Comparison of ENCODE assay signal across 1 cellular context in the genomic region with DNA sequence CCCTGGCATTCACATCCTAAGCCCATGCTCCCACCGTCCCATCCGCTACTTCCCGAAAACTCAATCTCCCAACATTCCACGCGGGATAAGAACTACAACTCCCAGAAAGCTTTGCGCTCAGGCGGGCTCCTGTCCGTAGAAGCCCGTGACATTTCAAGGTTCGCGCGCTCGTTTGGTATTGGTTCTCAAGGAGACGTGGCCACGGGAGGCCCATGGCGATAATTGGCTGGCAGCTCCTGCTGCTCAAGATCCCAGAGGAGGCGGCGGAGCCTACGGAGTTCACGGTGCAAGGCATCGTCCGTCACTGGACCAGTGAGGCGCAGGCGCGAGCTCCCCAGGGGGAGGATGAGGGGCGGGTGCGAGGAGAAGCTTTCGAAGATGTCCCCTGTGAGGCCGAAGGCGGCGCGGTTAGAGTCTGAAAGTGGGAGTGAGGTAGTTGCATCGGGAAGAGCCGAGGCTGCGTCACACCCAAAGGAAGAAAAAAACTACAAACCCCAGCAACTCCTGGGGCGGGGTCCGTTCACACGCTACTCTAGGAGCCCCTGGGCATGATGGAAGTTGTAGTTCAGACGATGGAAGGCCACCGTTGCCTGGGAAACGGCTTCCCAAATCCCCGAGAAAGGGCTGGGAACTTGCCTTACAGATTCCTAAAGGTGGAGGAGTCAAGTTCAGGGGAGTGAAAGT.
A peak's percentile ranks its signal among the peaks of the same experiment; 100 is the strongest.
TF ChIP-seq lines count a peak whose summit lies in the region.

No MANE protein-coding gene starts in this region.

TF ChIP-seq in HepG2, 621 proteins besides CTCF, POLR2A, EP300 and RAD21 (continued from another document and continues in another):
- TF ChIP-seq, protein P1, sequence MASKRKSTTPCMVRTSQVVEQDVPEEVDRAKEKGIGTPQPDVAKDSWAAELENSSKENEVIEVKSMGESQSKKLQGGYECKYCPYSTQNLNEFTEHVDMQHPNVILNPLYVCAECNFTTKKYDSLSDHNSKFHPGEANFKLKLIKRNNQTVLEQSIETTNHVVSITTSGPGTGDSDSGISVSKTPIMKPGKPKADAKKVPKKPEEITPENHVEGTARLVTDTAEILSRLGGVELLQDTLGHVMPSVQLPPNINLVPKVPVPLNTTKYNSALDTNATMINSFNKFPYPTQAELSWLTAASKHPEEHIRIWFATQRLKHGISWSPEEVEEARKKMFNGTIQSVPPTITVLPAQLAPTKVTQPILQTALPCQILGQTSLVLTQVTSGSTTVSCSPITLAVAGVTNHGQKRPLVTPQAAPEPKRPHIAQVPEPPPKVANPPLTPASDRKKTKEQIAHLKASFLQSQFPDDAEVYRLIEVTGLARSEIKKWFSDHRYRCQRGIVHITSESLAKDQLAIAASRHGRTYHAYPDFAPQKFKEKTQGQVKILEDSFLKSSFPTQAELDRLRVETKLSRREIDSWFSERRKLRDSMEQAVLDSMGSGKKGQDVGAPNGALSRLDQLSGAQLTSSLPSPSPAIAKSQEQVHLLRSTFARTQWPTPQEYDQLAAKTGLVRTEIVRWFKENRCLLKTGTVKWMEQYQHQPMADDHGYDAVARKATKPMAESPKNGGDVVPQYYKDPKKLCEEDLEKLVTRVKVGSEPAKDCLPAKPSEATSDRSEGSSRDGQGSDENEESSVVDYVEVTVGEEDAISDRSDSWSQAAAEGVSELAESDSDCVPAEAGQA (IDR thresholded peaks at IDR 0.05; ENCODE audit: low read depth): no peak
- TF ChIP-seq, protein P1 (CRISPR knock-in tag; IDR thresholded peaks at IDR 0.05; ENCODE audit: borderline replicate concordance): no peak
- TF ChIP-seq ZNF607 (CRISPR knock-in tag; IDR thresholded peaks at IDR 0.05; ENCODE audit: borderline replicate concordance): no peak
- TF ChIP-seq, protein P2, sequence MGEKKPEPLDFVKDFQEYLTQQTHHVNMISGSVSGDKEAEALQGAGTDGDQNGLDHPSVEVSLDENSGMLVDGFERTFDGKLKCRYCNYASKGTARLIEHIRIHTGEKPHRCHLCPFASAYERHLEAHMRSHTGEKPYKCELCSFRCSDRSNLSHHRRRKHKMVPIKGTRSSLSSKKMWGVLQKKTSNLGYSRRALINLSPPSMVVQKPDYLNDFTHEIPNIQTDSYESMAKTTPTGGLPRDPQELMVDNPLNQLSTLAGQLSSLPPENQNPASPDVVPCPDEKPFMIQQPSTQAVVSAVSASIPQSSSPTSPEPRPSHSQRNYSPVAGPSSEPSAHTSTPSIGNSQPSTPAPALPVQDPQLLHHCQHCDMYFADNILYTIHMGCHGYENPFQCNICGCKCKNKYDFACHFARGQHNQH (CRISPR knock-in tag; IDR thresholded peaks at IDR 0.05): peak; percentile 81
- TF ChIP-seq SNAI1 (CRISPR knock-in tag; IDR thresholded peaks at IDR 0.05; ENCODE audit: borderline replicate concordance): no peak; the same call in 1 of the 2 replicates
- TF ChIP-seq, protein P3, sequence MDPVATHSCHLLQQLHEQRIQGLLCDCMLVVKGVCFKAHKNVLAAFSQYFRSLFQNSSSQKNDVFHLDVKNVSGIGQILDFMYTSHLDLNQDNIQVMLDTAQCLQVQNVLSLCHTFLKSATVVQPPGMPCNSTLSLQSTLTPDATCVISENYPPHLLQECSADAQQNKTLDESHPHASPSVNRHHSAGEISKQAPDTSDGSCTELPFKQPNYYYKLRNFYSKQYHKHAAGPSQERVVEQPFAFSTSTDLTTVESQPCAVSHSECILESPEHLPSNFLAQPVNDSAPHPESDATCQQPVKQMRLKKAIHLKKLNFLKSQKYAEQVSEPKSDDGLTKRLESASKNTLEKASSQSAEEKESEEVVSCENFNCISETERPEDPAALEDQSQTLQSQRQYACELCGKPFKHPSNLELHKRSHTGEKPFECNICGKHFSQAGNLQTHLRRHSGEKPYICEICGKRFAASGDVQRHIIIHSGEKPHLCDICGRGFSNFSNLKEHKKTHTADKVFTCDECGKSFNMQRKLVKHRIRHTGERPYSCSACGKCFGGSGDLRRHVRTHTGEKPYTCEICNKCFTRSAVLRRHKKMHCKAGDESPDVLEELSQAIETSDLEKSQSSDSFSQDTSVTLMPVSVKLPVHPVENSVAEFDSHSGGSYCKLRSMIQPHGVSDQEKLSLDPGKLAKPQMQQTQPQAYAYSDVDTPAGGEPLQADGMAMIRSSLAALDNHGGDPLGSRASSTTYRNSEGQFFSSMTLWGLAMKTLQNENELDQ (CRISPR knock-in tag; IDR thresholded peaks at IDR 0.05; ENCODE audit: borderline replicate concordance): no peak
- TF ChIP-seq RFX3 (CRISPR knock-in tag; IDR thresholded peaks at IDR 0.05): peak; percentile 74
- TF ChIP-seq, protein P4, sequence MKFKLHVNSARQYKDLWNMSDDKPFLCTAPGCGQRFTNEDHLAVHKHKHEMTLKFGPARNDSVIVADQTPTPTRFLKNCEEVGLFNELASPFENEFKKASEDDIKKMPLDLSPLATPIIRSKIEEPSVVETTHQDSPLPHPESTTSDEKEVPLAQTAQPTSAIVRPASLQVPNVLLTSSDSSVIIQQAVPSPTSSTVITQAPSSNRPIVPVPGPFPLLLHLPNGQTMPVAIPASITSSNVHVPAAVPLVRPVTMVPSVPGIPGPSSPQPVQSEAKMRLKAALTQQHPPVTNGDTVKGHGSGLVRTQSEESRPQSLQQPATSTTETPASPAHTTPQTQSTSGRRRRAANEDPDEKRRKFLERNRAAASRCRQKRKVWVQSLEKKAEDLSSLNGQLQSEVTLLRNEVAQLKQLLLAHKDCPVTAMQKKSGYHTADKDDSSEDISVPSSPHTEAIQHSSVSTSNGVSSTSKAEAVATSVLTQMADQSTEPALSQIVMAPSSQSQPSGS (CRISPR knock-in tag; IDR thresholded peaks at IDR 0.05): 0 out of 2 replicates have a peak, but pooled peaks have one; percentile 21
- TF ChIP-seq BHLHE40 (IDR thresholded peaks at IDR 0.05; ENCODE audit: low read length): peak; percentile 56
- TF ChIP-seq REPIN1 (CRISPR knock-in tag; IDR thresholded peaks at IDR 0.05; ENCODE audit: borderline replicate concordance, low read depth): no peak
- TF ChIP-seq EEA1 (CRISPR knock-in tag; IDR thresholded peaks at IDR 0.05; ENCODE audit: borderline replicate concordance): no peak
- TF ChIP-seq ZNF724P (CRISPR knock-in tag; IDR thresholded peaks at IDR 0.05; ENCODE audit: borderline replicate concordance): no peak
- TF ChIP-seq, protein P5, sequence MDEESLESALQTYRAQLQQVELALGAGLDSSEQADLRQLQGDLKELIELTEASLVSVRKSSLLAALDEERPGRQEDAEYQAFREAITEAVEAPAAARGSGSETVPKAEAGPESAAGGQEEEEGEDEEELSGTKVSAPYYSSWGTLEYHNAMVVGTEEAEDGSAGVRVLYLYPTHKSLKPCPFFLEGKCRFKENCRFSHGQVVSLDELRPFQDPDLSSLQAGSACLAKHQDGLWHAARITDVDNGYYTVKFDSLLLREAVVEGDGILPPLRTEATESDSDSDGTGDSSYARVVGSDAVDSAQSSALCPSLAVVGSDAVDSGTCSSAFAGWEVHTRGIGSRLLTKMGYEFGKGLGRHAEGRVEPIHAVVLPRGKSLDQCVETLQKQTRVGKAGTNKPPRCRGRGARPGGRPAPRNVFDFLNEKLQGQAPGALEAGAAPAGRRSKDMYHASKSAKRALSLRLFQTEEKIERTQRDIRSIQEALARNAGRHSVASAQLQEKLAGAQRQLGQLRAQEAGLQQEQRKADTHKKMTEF (CRISPR knock-in tag; IDR thresholded peaks at IDR 0.05): peak; percentile 83
- TF ChIP-seq RNF2 (conservative IDR thresholded peaks at IDR 0.05; ENCODE audit: low read depth): no peak
- TF ChIP-seq, protein P6, sequence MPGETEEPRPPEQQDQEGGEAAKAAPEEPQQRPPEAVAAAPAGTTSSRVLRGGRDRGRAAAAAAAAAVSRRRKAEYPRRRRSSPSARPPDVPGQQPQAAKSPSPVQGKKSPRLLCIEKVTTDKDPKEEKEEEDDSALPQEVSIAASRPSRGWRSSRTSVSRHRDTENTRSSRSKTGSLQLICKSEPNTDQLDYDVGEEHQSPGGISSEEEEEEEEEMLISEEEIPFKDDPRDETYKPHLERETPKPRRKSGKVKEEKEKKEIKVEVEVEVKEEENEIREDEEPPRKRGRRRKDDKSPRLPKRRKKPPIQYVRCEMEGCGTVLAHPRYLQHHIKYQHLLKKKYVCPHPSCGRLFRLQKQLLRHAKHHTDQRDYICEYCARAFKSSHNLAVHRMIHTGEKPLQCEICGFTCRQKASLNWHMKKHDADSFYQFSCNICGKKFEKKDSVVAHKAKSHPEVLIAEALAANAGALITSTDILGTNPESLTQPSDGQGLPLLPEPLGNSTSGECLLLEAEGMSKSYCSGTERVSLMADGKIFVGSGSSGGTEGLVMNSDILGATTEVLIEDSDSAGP (CRISPR knock-in tag; IDR thresholded peaks at IDR 0.05; ENCODE audit: borderline replicate concordance): peak; percentile 70; the same call in 1 of the 2 replicates
- no peak for TF ChIP-seq ZSCAN20 (CRISPR knock-in tag; IDR thresholded peaks at IDR 0.05; ENCODE audit: borderline replicate concordance)
- TF ChIP-seq, protein P7, sequence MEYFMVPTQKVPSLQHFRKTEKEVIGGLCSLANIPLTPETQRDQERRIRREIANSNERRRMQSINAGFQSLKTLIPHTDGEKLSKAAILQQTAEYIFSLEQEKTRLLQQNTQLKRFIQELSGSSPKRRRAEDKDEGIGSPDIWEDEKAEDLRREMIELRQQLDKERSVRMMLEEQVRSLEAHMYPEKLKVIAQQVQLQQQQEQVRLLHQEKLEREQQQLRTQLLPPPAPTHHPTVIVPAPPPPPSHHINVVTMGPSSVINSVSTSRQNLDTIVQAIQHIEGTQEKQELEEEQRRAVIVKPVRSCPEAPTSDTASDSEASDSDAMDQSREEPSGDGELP (IDR thresholded peaks at IDR 0.05; ENCODE audit: borderline replicate concordance, low read depth): no peak
- no peak for TF ChIP-seq ZNF232 (CRISPR knock-in tag; IDR thresholded peaks at IDR 0.05; ENCODE audit: borderline replicate concordance)
- 0 out of 2 replicates have a peak, but pooled peaks have one; percentile 27 for TF ChIP-seq PITX1 (CRISPR knock-in tag; IDR thresholded peaks at IDR 0.05)
- TF ChIP-seq, protein P8, sequence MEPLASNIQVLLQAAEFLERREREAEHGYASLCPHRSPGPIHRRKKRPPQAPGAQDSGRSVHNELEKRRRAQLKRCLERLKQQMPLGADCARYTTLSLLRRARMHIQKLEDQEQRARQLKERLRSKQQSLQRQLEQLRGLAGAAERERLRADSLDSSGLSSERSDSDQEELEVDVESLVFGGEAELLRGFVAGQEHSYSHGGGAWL (CRISPR knock-in tag; IDR thresholded peaks at IDR 0.05): no peak
- TF ChIP-seq, protein P9, sequence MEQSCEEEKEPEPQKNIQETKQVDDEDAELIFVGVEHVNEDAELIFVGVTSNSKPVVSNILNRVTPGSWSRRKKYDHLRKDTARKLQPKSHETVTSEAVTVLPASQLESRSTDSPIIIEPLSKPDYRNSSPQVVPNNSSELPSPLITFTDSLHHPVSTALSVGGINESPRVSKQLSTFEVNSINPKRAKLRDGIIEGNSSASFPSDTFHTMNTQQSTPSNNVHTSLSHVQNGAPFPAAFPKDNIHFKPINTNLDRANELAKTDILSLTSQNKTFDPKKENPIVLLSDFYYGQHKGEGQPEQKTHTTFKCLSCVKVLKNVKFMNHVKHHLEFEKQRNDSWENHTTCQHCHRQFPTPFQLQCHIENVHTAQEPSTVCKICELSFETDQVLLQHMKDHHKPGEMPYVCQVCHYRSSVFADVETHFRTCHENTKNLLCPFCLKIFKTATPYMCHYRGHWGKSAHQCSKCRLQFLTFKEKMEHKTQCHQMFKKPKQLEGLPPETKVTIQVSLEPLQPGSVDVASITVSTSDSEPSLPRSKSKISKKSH (CRISPR knock-in tag; IDR thresholded peaks at IDR 0.05; ENCODE audit: borderline replicate concordance): no peak
- TF ChIP-seq ZNF652 (CRISPR knock-in tag; IDR thresholded peaks at IDR 0.05; ENCODE audit: borderline replicate concordance, low read depth): no peak
- TF ChIP-seq, protein P10, sequence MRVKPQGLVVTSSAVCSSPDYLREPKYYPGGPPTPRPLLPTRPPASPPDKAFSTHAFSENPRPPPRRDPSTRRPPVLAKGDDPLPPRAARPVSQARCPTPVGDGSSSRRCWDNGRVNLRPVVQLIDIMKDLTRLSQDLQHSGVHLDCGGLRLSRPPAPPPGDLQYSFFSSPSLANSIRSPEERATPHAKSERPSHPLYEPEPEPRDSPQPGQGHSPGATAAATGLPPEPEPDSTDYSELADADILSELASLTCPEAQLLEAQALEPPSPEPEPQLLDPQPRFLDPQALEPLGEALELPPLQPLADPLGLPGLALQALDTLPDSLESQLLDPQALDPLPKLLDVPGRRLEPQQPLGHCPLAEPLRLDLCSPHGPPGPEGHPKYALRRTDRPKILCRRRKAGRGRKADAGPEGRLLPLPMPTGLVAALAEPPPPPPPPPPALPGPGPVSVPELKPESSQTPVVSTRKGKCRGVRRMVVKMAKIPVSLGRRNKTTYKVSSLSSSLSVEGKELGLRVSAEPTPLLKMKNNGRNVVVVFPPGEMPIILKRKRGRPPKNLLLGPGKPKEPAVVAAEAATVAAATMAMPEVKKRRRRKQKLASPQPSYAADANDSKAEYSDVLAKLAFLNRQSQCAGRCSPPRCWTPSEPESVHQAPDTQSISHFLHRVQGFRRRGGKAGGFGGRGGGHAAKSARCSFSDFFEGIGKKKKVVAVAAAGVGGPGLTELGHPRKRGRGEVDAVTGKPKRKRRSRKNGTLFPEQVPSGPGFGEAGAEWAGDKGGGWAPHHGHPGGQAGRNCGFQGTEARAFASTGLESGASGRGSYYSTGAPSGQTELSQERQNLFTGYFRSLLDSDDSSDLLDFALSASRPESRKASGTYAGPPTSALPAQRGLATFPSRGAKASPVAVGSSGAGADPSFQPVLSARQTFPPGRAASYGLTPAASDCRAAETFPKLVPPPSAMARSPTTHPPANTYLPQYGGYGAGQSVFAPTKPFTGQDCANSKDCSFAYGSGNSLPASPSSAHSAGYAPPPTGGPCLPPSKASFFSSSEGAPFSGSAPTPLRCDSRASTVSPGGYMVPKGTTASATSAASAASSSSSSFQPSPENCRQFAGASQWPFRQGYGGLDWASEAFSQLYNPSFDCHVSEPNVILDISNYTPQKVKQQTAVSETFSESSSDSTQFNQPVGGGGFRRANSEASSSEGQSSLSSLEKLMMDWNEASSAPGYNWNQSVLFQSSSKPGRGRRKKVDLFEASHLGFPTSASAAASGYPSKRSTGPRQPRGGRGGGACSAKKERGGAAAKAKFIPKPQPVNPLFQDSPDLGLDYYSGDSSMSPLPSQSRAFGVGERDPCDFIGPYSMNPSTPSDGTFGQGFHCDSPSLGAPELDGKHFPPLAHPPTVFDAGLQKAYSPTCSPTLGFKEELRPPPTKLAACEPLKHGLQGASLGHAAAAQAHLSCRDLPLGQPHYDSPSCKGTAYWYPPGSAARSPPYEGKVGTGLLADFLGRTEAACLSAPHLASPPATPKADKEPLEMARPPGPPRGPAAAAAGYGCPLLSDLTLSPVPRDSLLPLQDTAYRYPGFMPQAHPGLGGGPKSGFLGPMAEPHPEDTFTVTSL (CRISPR knock-in tag; IDR thresholded peaks at IDR 0.05; ENCODE audit: borderline replicate concordance): no peak
- TF ChIP-seq MXD4 (CRISPR knock-in tag; IDR thresholded peaks at IDR 0.05): no peak; the same call in none of the 2 replicates
- TF ChIP-seq NR2C2 (CRISPR knock-in tag; IDR thresholded peaks at IDR 0.05; ENCODE audit: borderline replicate concordance): peak; percentile 76
